Comparison of ENCODE assay signal across 18 cellular contexts in the genomic region with DNA sequence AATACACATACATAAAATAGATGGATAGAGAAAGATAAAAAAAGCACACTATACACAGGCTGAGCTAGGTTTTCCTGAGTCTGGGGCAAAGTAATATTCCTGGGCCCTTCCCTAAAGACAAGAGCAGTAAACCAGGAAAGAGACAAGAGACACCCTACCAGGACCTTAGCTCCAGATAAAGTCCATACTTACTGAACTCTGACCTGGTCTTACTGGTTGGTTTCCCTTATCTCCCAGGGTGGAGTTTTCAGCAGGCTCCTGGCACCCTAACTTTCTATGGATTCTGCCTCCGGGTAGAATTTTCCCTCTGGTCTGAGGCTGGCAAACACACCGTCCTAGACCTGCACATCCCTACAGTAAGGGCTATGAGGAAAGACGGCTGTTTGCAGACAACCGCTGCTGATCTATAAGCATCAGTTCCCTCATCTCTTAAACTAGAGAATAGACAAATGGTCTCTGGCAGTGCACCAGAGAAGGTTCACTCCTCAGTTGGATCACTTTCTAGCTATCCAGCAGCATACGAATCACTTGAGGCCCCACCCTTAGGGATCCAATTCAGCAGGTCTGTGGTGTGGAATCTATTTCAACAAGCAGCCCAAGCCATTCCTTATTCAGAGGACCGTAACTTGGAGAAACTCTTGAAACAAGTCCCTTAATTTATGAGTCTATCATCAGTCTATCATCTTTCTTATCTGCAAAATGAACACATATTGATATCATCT. TPM values are rescaled to one million over a fixed set of nuclear protein-coding genes. Genes with fewer than 3 reads are reported as not detected.
A peak's percentile ranks its signal among the peaks of the same experiment; 100 is the strongest.
DNase-seq lines count a peak whose midpoint lies in the region; ATAC-seq, FAIRE-seq and TF ChIP-seq lines count a peak whose summit lies in the region.
"Had no signal": no experiment of that assay in that cellular context is flagged by ENCODE, and none has a peak within 500 bp of the region (broad histone marks: within the 10 kb centered on the region; RNA-seq: fewer than 3 reads in every experiment).

No MANE protein-coding gene starts in this region.

- BruUV-seq in IMR-90 (replicated peaks; lab: Mats Ljungman, UMichigan): no TSS peak

- in situ Hi-C loops in IMR-90 (cut with MboI; ENCODE audit: low sequenced_read_pairs) (no loop called here), transverse colon (cut with MboI; ENCODE audit: low pct_ligation_motif_present in 1 of 4, low pct_unique_long_range_greater_than_20kb in 1 of 4, low sequenced_read_pairs in 3 of 4) (no loop called here)

- H2AFZ ChIP-seq in IMR-90 (replicated peaks; ENCODE audit: low read length, poor library complexity): no peak overlapping the region

- intact Hi-C loops in IMR-90 (cut with micrococcal nuclease) (loop anchor here (5.0 kb wide), 1 partner anchor 79 kb away; no protein-coding TSS in a partner anchor), left colon (cut with DNase I, micrococcal nuclease) (no loop called here), transverse colon (cut with DNase I; ENCODE audit: low total_unique reads) (no loop called here)

- H3K9me3 ChIP-seq in IMR-90 (ENCODE audit: control insufficient read depth, insufficient read depth, low read length) (no peaks in the 10 kb centered on the region), transverse colon (no peaks in the 10 kb centered on the region)

- H3K56ac ChIP-seq in IMR-90 (ENCODE audit: extremely low read depth, insufficient read depth, low read length): no peak overlapping the region

- no peak for TF ChIP-seq CTCF in IMR-90 (conservative IDR thresholded peaks at IDR 0.05; ENCODE audit: low read depth, low read length)
- TF ChIP-seq CTCF in bronchial epithelial cell (IDR thresholded peaks at IDR 0.05; ENCODE audit: insufficient read depth, low read length, severe bottlenecking): no peak
- no peak for TF ChIP-seq CTCF in transverse colon (IDR thresholded peaks at IDR 0.05)

- DNase-seq in IMR-90 (peak; percentile 23), bronchial epithelial cell (ENCODE audit: low read depth) (peak; percentile 12), left colon (peak in 1 of 2 donors; percentile 22), transverse colon (peak; percentile 17), NCI-H2081 (lab: John Stamatoyannopoulos, UW) (no peak), NCI-H2196 (lab: John Stamatoyannopoulos, UW; ENCODE audit: unreplicated experiment) (no peak)
- DNase-seq: ACHN; CD4-positive, alpha-beta T cell; HCEC 1CT; MV-4-11; NCI-H1417 treated with DMSO at 0.1 percent for 48 hours; NCI-H1930; NCI-H2171 treated with DMSO at 0.1 percent for 48 hours; NCI-H510A treated with DMSO at 0.1 percent for 48 hours; NCI-H82 had no signal

- H3K4me1 ChIP-seq in IMR-90 (ENCODE audit: control insufficient read depth, insufficient read depth, low read length): no peaks in the 10 kb centered on the region
- peaks cover 0 to 33% (median 25%) of the 10 kb centered on the region in 4 donors for H3K4me1 ChIP-seq in transverse colon

- no peak overlapping the region for H2BK120ac ChIP-seq in IMR-90 (ENCODE audit: low read depth, low read length)

- H2BK20ac ChIP-seq in IMR-90 (ENCODE audit: low read depth, low read length): no peak overlapping the region

- ATAC-seq in IMR-90 (ENCODE audit: low read depth) (no peak), left colon (peak; percentile 91), HG03457 (IDR thresholded peaks at IDR 0.05; ENCODE audit: unreplicated experiment) (no peak)

- no peak overlapping the region for H3K4ac ChIP-seq in IMR-90 (ENCODE audit: low read depth, low read length)

- peaks cover 5% of the 10 kb centered on the region; the same call in 1 of the 2 replicates for H3K36me3 ChIP-seq in IMR-90 (ENCODE audit: control insufficient read depth, insufficient read depth, low read length)
- no peaks in the 10 kb centered on the region for H3K36me3 ChIP-seq in bronchial epithelial cell (ENCODE audit: control insufficient read depth, insufficient read depth, low read length)
- H3K36me3 ChIP-seq in transverse colon: no peaks in the 10 kb centered on the region

- no peak for FAIRE-seq in bronchial epithelial cell (lab: Jason Lieb, UNC)
- FAIRE-seq: GM19239, HTR-8/SVneo had no signal

- no peak overlapping the region for H2AK9ac ChIP-seq in IMR-90 (replicated peaks; ENCODE audit: low read depth, low read length, poor library complexity)

- no peak overlapping the region for H2BK5ac ChIP-seq in IMR-90 (ENCODE audit: low read depth, low read length, poor library complexity, severe bottlenecking)

- CTCF ChIA-PET in IMR-90 (lab: Yijun Ruan, JAX): no interaction called here

- no peak overlapping the region for H3K9ac ChIP-seq in IMR-90 (ENCODE audit: low read depth, low read length)

- TF ChIP-seq POLR2A in IMR-90 (IDR thresholded peaks at IDR 0.05; ENCODE audit: low read depth, low read length) (no peak), transverse colon (IDR thresholded peaks at IDR 0.05) (no peak)

- dilution Hi-C loops in IMR-90 (cut with HindIII; ENCODE audit: low sequenced_read_pairs, unreplicated experiment): no loop called here

- peaks cover 2% of the 10 kb centered on the region for H3K9me1 ChIP-seq in IMR-90 (ENCODE audit: insufficient read depth, low read length)

- POLR2A ChIA-PET in IMR-90 (lab: Charles Lee; ENCODE audit: unreplicated experiment): no interaction called here

- no peak overlapping the region for H3K4me3 ChIP-seq in IMR-90 (ENCODE audit: insufficient read depth, low read depth, low read length)
- H3K4me3 ChIP-seq in bronchial epithelial cell (ENCODE audit: low read depth, low read length): no peak overlapping the region
- no peak overlapping the region for H3K4me3 ChIP-seq in transverse colon

- H3K27ac ChIP-seq in IMR-90 (ENCODE audit: insufficient read depth, low read length) (no peak overlapping the region), transverse colon (peak overlapping the region; percentile 66 to 72 (median 70))

- no peak overlapping the region for H2BK15ac ChIP-seq in IMR-90 (ENCODE audit: low read depth, low read length)

- TF ChIP-seq EP300 in transverse colon (IDR thresholded peaks at IDR 0.05; ENCODE audit: low read depth): no peak

- H3K18ac ChIP-seq in IMR-90 (ENCODE audit: low read depth, low read length): no peak overlapping the region

- H4K5ac ChIP-seq in IMR-90 (ENCODE audit: low read depth, low read length): no peak overlapping the region

- H3K23ac ChIP-seq in IMR-90 (ENCODE audit: low read depth, low read length): no peak overlapping the region

- H2AK5ac ChIP-seq in IMR-90 (ENCODE audit: low read depth, low read length): no peak overlapping the region

- no peak for TF ChIP-seq RAD21 in IMR-90 (IDR thresholded peaks at IDR 0.05; ENCODE audit: low read length)

- no peak overlapping the region for H4K8ac ChIP-seq in IMR-90 (ENCODE audit: low read depth in 2 of 2, low read length in 2 of 2)

- H3K79me1 ChIP-seq in IMR-90 (ENCODE audit: low read depth in 1 of 2, low read length in 2 of 2): peaks cover 33 to 39% of the 10 kb centered on the region in 2 experiments

- H4K20me1 ChIP-seq in IMR-90 (ENCODE audit: insufficient read depth, low read length): peaks cover 10% of the 10 kb centered on the region; the same call in 1 of the 2 replicates

- no peak overlapping the region for H3K14ac ChIP-seq in IMR-90 (replicated peaks; ENCODE audit: low read depth, low read length)

- H4K91ac ChIP-seq in IMR-90 (ENCODE audit: insufficient read depth, low read depth, low read length): no peak overlapping the region

- no peak overlapping the region for H3K4me2 ChIP-seq in IMR-90 (ENCODE audit: low read depth, low read length)

- H3K27me3 ChIP-seq in IMR-90 (ENCODE audit: control insufficient read depth, insufficient read depth, low read length): no peaks in the 10 kb centered on the region
- H3K27me3 ChIP-seq in bronchial epithelial cell (ENCODE audit: control insufficient read depth, insufficient read depth, low read length): no peaks in the 10 kb centered on the region
- no peaks in the 10 kb centered on the region for H3K27me3 ChIP-seq in transverse colon

- no CpG with 5 or more reads among the region's 6 CpGs for WGBS in IMR-90 (ENCODE audit: extremely low coverage in 2 of 2, insufficient read length in 1 of 2), 2 experiments
- 54 to 100% methylated on average over 1 to 6 of the region's 6 CpGs for WGBS in transverse colon (ENCODE audit: low coverage in 1 of 2), 2 donors

TF ChIP-seq in IMR-90, 13 proteins besides CTCF, POLR2A, EP300 and RAD21 (continues in another document):
- TF ChIP-seq RFX5 (IDR thresholded peaks at IDR 0.05; ENCODE audit: low read depth, low read length): no peak
- no peak for TF ChIP-seq RCOR1 (IDR thresholded peaks at IDR 0.05; ENCODE audit: insufficient replicate concordance, low read length)
- TF ChIP-seq MXI1 (IDR thresholded peaks at IDR 0.05; ENCODE audit: borderline replicate concordance, low read depth, low read length): no peak
- no peak for TF ChIP-seq BHLHE40 (IDR thresholded peaks at IDR 0.05; ENCODE audit: low read depth, low read length)
- TF ChIP-seq NFE2L2 (IDR thresholded peaks at IDR 0.05; ENCODE audit: low read depth, low read length): no peak
- TF ChIP-seq MAFK (IDR thresholded peaks at IDR 0.05; ENCODE audit: low read depth, low read length): no peak
- TF ChIP-seq, protein P1, sequence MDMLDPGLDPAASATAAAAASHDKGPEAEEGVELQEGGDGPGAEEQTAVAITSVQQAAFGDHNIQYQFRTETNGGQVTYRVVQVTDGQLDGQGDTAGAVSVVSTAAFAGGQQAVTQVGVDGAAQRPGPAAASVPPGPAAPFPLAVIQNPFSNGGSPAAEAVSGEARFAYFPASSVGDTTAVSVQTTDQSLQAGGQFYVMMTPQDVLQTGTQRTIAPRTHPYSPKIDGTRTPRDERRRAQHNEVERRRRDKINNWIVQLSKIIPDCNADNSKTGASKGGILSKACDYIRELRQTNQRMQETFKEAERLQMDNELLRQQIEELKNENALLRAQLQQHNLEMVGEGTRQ (IDR thresholded peaks at IDR 0.05; ENCODE audit: low read depth, low read length): no peak
- TF ChIP-seq CEBPB (IDR thresholded peaks at IDR 0.05; ENCODE audit: low read depth, low read length): no peak
- no peak for TF ChIP-seq MAZ (IDR thresholded peaks at IDR 0.05; ENCODE audit: borderline replicate concordance, low read depth, low read length)

RNA-seq across cellular contexts. Expression of a gene that starts 52.0 kb away (rescaled TPM):
- total RNA-seq in IMR-90 (2012; rRNA removed) (15.3 and 16.8 TPM in 2 replicates), bronchial epithelial cell (12.4 and 22.3 TPM in 2 replicates), left colon (10 to 100 TPM; 42.1 to 46.8 TPM), transverse colon (10 to 100 TPM; 52.6 to 82.8 (median 62.1) TPM)
- 17.2 and 18.5 TPM in 2 replicates for polyA plus RNA-seq in IMR-90 (2012; rRNA removed)
- polyA plus RNA-seq in IMR-90 (2012; cell fraction: cytosol; rRNA removed): 8.5 and 14.8 TPM in 2 replicates
- polyA plus RNA-seq in IMR-90 (2012; cell fraction: nucleus; rRNA removed; ENCODE audit: low replicate concordance): 36.4 and 51.9 TPM in 2 replicates

Comparison
In these comparisons a context has a peak if more than half of its experiments do, and no peak if none do; other contexts are left out.
1. DNase-seq: peak in IMR-90 (single experiment), bronchial epithelial cell (single experiment) and transverse colon (single experiment); none in NCI-H2081 (0 of 2) and NCI-H2196 (single experiment).